ENCODE assay signal across 8 cellular contexts in the genomic region with DNA sequence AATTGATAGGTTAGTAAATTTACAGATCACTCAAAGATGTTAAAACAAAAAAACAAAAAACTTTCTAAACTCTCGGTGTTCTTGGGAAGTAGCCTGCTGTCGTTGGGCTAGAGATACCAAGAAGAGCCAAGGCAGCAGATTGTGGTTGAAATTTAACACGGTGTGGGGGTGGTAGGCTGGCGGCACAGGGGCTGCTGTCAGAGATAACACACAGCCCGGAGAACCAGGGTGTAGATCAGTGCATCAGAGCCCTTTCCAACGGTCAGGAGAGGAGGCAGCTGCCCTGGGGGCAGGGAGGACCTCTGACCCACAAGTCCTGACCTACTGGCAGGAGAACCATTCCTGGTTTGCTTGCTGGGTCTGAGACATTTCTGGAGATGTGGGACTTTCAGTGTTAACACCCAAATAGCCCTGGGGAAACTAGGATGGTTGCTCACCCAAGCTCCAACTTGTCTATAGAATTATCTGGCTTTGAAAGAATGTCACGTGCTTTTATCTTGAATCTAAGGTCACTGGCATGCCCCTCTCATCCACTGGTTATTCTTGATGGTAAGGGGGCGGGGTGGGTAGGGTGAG.
DNase-seq lines count a peak whose midpoint lies in the region; ATAC-seq, FAIRE-seq and TF ChIP-seq lines count a peak whose summit lies in the region.
"Not testable (repeated sequence)": the region's sequence is repeated elsewhere in the genome, so short reads cannot be mapped to it uniquely, and the experiment has no call there.

No MANE protein-coding gene starts in this region.

- not testable (repeated sequence) for H3K18ac ChIP-seq in trophoblast cell (ENCODE audit: low read length)

- not testable (repeated sequence) for H3K79me1 ChIP-seq in trophoblast cell (ENCODE audit: low read length)

- H3K4ac ChIP-seq in trophoblast cell (ENCODE audit: low read depth, low read length), result not testable (repeated sequence)

- not testable (repeated sequence) for H4K20me1 ChIP-seq in keratinocyte (ENCODE audit: control insufficient read depth, extremely low read depth, insufficient read depth, low read length)

- not testable (repeated sequence) for H3K4me3 ChIP-seq in MG63; choroid plexus epithelial cell (ENCODE audit: low read depth, low read length); keratinocyte (ENCODE audit: control insufficient read depth in 2 of 3, extremely low read depth in 1 of 3, insufficient read depth in 2 of 3, low read depth in 1 of 3, low read length in 3 of 3); trophoblast cell (ENCODE audit: low read depth, low read length)

- H4K91ac ChIP-seq in trophoblast cell (ENCODE audit: low read depth, low read length), result not testable (repeated sequence)

- H3K4me1 Mint-ChIP-seq in activated CD4-positive, alpha-beta T cell treated with anti-CD3 and anti-CD28 coated beads, Interleukin-2, amount 10 ng/mL, durations not matched to agents 7 days and 5 days; stimulated activated effector memory CD8-positive, alpha-beta T cell treated with anti-CD3 and anti-CD28 coated beads, Interleukin-12 subunit alpha, Interleukin-12 subunit beta, amount 100 ng/mL, for 72 hours: not testable (repeated sequence)

- dilution Hi-C loops in keratinocyte (cut with MboI; ENCODE audit: extremely low pct_ligation_motif_present, low sequenced_read_pairs), result not testable (repeated sequence)

- H3K9me1 ChIP-seq in keratinocyte (ENCODE audit: control insufficient read depth, extremely low read depth, insufficient read depth, low read length), result not testable (repeated sequence)

- not testable (repeated sequence) for H2BK5ac ChIP-seq in trophoblast cell (ENCODE audit: low read depth, low read length, poor library complexity)

- not testable (repeated sequence) for H3K4me1 ChIP-seq in keratinocyte (ENCODE audit: control insufficient read depth, extremely low read depth, insufficient read depth, low read length); trophoblast cell (ENCODE audit: control insufficient read depth in 1 of 2, insufficient read depth in 2 of 2, low read length in 2 of 2)

- not testable (repeated sequence) for TF ChIP-seq CTCF in choroid plexus epithelial cell (conservative IDR thresholded peaks at IDR 0.05; ENCODE audit: low read depth, low read length); keratinocyte (optimal IDR thresholded peaks at IDR 0.05 in 1 of 3, IDR thresholded peaks at IDR 0.05 in 1 of 3, conservative IDR thresholded peaks at IDR 0.05 in 1 of 3; ENCODE audit: extremely low read depth in 1 of 3, insufficient read depth in 2 of 3, low read length in 3 of 3)

- H2BK120ac ChIP-seq in trophoblast cell (ENCODE audit: insufficient read depth, low read length, poor library complexity), result not testable (repeated sequence)

- not testable (repeated sequence) for H3K27me3 Mint-ChIP-seq in activated CD4-positive, alpha-beta T cell treated with anti-CD3 and anti-CD28 coated beads, Interleukin-2, amount 10 ng/mL, durations not matched to agents 7 days and 5 days

- H3K27ac ChIP-seq in keratinocyte (ENCODE audit: control insufficient read depth, insufficient read depth, low read length) (peak overlapping the region; percentile 26), trophoblast cell (ENCODE audit: low read depth, low read length) (peak overlapping the region; percentile 56)

- WGBS in trophoblast cell (ENCODE audit: extremely low coverage, insufficient coverage, insufficient read length), result no CpG with 5 or more reads among the region's 8 CpGs

- H3K79me2 ChIP-seq in keratinocyte (ENCODE audit: control insufficient read depth, insufficient read depth, low read length); trophoblast cell (ENCODE audit: control insufficient read depth, insufficient read depth, low read length, poor library complexity): not testable (repeated sequence)

- H2BK12ac ChIP-seq in trophoblast cell (ENCODE audit: low read length), result not testable (repeated sequence)

- H4K8ac ChIP-seq in trophoblast cell (ENCODE audit: low read depth, low read length), result not testable (repeated sequence)

- H3K23ac ChIP-seq in trophoblast cell (ENCODE audit: low read length), result not testable (repeated sequence)

- H3K4me2 ChIP-seq in keratinocyte (ENCODE audit: control insufficient read depth, extremely low read depth, insufficient read depth, low read depth, low read length), result peak overlapping the region; percentile 5
- H3K4me2 ChIP-seq in trophoblast cell (ENCODE audit: low read length), result not testable (repeated sequence)

- CTCF ChIA-PET in activated CD4-positive, alpha-beta T cell treated with anti-CD3 and anti-CD28 coated beads, Interleukin-2, amount 10 ng/mL, durations not matched to agents 7 days and 5 days (lab: Charles Lee), result not testable (repeated sequence)

- H2AFZ ChIP-seq in keratinocyte (ENCODE audit: control insufficient read depth, low read length); trophoblast cell (ENCODE audit: insufficient read depth, low read length, poor library complexity): not testable (repeated sequence)

- H3K27ac Mint-ChIP-seq in activated CD4-positive, alpha-beta T cell treated with anti-CD3 and anti-CD28 coated beads, Interleukin-2, amount 10 ng/mL, durations not matched to agents 7 days and 5 days, result peak overlapping the region; percentile 85
- H3K27ac Mint-ChIP-seq in stimulated activated effector memory CD8-positive, alpha-beta T cell treated with anti-CD3 and anti-CD28 coated beads, Interleukin-12 subunit alpha, Interleukin-12 subunit beta, amount 100 ng/mL, for 72 hours, result not testable (repeated sequence)

- not testable (repeated sequence) for H3K4me3 Mint-ChIP-seq in activated CD4-positive, alpha-beta T cell treated with anti-CD3 and anti-CD28 coated beads, Interleukin-2, amount 10 ng/mL, durations not matched to agents 7 days and 5 days
- peak overlapping the region; percentile 36 for H3K4me3 Mint-ChIP-seq in stimulated activated effector memory CD8-positive, alpha-beta T cell treated with anti-CD3 and anti-CD28 coated beads, Interleukin-12 subunit alpha, Interleukin-12 subunit beta, amount 100 ng/mL, for 72 hours

- not testable (repeated sequence) for H3K9me3 Mint-ChIP-seq in activated CD4-positive, alpha-beta T cell treated with anti-CD3 and anti-CD28 coated beads, Interleukin-2, amount 10 ng/mL, durations not matched to agents 7 days and 5 days; stimulated activated effector memory CD8-positive, alpha-beta T cell treated with anti-CD3 and anti-CD28 coated beads, Interleukin-12 subunit alpha, Interleukin-12 subunit beta, amount 100 ng/mL, for 72 hours

- FAIRE-seq in keratinocyte (lab: Jason Lieb, UNC), result peak; percentile 85

- not testable (repeated sequence) for H3K36me3 ChIP-seq in MG63; keratinocyte (ENCODE audit: control insufficient read depth in 2 of 2, extremely low read depth in 1 of 2, insufficient read depth in 2 of 2, low read length in 2 of 2); trophoblast cell (ENCODE audit: control insufficient read depth in 1 of 2, insufficient read depth in 2 of 2, low read length in 2 of 2)

- not testable (repeated sequence) for H3K9ac ChIP-seq in keratinocyte (ENCODE audit: control insufficient read depth, extremely low read depth, insufficient read depth, low read length); trophoblast cell (ENCODE audit: low read length)

- DNase-seq in CMK (ENCODE audit: low read depth) (peak; percentile 91), MG63 (peak; percentile 38), choroid plexus epithelial cell (ENCODE audit: low read depth) (peak; percentile 48), trophoblast cell (peak; percentile 43 to 56)
- DNase-seq in activated CD4-positive, alpha-beta T cell treated with anti-CD3 and anti-CD28 coated beads, Interleukin-2, amount 10 ng/mL, durations not matched to agents 7 days and 5 days; keratinocyte (ENCODE audit: low read depth, low spot score): not testable (repeated sequence)
- peak; percentile 52 for DNase-seq in activated naive CD4-positive, alpha-beta T cell treated with Interleukin-2 at 50 U/mL for 16 hours
- DNase-seq in stimulated activated effector memory CD8-positive, alpha-beta T cell treated with anti-CD3 and anti-CD28 coated beads, Interleukin-12 subunit alpha, Interleukin-12 subunit beta, amount 100 ng/mL, for 72 hours (ENCODE audit: low spot score in 2 of 2), result peak in 1 of 2 donors; percentile 54

- POLR2A ChIA-PET in activated CD4-positive, alpha-beta T cell treated with anti-CD3 and anti-CD28 coated beads, Interleukin-2, amount 10 ng/mL, durations not matched to agents 7 days and 5 days (lab: Charles Lee), result not testable (repeated sequence)

- peak; percentile 89 for ATAC-seq in stimulated activated effector memory CD8-positive, alpha-beta T cell treated with anti-CD3 and anti-CD28 coated beads, Interleukin-12 subunit alpha, Interleukin-12 subunit beta, amount 100 ng/mL, for 72 hours

- H3K27me3 ChIP-seq in MG63; keratinocyte (ENCODE audit: control insufficient read depth, extremely low read depth, insufficient read depth, low read length); trophoblast cell (ENCODE audit: insufficient read depth, low read length): not testable (repeated sequence)

- not testable (repeated sequence) for H2AK5ac ChIP-seq in trophoblast cell (ENCODE audit: low read length)

- H3K14ac ChIP-seq in trophoblast cell (ENCODE audit: low read length), result not testable (repeated sequence)

- H3K9me3 ChIP-seq in MG63; keratinocyte (ENCODE audit: control insufficient read depth, low read depth, low read length); trophoblast cell (ENCODE audit: insufficient read depth, low read depth, low read length): not testable (repeated sequence)

- not testable (repeated sequence) for H4K12ac ChIP-seq in trophoblast cell (ENCODE audit: low read depth, low read length)

- H3K36me3 Mint-ChIP-seq in activated CD4-positive, alpha-beta T cell treated with anti-CD3 and anti-CD28 coated beads, Interleukin-2, amount 10 ng/mL, durations not matched to agents 7 days and 5 days (ENCODE audit: low read depth); stimulated activated effector memory CD8-positive, alpha-beta T cell treated with anti-CD3 and anti-CD28 coated beads, Interleukin-12 subunit alpha, Interleukin-12 subunit beta, amount 100 ng/mL, for 72 hours: not testable (repeated sequence)
